ENCODE assay signal across 1 cellular context in the genomic region with DNA sequence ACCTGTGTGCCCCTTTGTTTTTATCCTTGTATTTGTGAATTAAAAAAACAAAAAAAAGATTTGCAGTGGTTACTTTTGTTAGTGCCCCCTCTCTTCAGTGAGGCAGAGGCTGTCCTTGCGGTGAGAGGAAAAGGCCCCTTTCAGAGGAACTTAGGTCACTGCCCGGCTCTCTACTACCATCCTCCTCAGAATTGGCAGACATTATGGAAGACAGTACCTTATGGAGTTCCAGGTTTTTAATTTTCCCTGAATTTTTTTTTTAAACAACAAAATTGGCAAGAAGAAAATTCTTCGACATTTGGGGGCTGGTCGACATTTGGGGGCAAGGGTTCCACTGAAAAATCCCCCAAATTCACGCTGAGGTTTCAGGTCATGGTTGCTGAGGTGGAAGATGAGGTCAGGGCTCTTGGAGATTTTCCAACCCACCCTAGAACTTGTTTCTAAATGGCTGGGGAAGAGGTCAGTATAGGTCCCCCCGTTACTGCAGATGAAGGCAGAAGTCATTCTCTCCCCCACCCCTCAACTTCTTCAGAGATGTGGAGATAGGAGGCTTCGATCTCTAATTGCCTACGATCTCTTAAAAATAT.
A peak's percentile ranks its signal among the peaks of the same experiment; 100 is the strongest.
TF ChIP-seq lines count a peak whose summit lies in the region.

No MANE protein-coding gene starts in this region.

TF ChIP-seq in K562, 482 proteins besides CTCF, POLR2A, EP300 and RAD21:
- TF ChIP-seq FOXJ2 (tag; IDR thresholded peaks at IDR 0.05) (no peak), ZNF644 (tag; IDR thresholded peaks at IDR 0.05; ENCODE audit: low read depth) (0 out of 2 replicates have a peak, but pooled peaks have one; percentile 28), MECOM (CRISPR knock-in tag; IDR thresholded peaks at IDR 0.05) (no peak)
- TF ChIP-seq, protein P1, sequence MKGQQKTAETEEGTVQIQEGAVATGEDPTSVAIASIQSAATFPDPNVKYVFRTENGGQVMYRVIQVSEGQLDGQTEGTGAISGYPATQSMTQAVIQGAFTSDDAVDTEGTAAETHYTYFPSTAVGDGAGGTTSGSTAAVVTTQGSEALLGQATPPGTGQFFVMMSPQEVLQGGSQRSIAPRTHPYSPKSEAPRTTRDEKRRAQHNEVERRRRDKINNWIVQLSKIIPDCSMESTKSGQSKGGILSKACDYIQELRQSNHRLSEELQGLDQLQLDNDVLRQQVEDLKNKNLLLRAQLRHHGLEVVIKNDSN (CRISPR knock-in tag; IDR thresholded peaks at IDR 0.05), result no peak
